In the genomic region with DNA sequence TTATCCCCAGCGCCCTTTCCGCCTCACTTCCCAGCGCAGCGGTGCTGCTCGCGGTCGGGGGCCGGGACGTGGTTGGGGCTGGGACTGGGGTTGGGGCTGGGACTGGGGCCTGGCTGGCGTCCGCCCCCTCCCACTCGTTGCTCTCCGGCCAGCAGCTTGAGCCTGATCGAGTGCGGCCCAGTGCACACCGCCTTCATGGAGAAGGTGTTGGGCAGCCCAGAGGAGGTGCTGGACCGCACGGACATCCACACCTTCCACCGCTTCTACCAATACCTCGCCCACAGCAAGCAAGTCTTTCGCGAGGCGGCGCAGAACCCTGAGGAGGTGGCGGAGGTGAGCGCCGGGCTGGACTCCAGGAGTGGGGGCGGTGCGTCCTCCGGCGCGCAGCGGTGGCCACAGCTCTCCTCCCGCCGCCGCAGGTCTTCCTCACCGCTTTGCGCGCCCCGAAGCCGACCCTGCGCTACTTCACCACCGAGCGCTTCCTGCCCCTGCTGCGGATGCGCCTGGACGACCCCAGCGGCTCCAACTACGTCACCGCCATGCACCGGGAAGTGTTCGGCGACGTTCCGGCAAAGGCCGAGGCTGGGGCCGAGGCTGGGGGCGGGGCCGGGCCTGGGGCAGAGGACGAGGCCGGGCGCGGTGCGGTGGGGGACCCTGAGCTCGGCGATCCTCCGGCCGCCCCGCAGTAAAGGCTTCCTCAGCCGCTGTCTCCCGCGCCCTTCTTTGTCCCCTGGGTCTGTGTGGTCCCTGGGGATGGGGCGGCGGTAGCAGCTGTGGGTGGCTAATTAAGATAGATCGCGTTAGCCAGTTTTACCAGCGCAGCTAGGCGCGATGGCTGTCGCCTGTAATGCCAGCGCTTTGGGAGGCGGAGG, we compare ENCODE assay signal across 1 cellular context.
TF ChIP-seq lines count a peak whose summit lies in the region.

No MANE protein-coding gene starts in this region.

TF ChIP-seq in GM12878, 131 proteins besides CTCF, POLR2A, EP300 and RAD21 (continued from another document and continues in another):
- 0 out of 2 replicates have a peak, but pooled peaks have one; percentile 10 for TF ChIP-seq MLLT1 (IDR thresholded peaks at IDR 0.05)
- TF ChIP-seq, protein P1, sequence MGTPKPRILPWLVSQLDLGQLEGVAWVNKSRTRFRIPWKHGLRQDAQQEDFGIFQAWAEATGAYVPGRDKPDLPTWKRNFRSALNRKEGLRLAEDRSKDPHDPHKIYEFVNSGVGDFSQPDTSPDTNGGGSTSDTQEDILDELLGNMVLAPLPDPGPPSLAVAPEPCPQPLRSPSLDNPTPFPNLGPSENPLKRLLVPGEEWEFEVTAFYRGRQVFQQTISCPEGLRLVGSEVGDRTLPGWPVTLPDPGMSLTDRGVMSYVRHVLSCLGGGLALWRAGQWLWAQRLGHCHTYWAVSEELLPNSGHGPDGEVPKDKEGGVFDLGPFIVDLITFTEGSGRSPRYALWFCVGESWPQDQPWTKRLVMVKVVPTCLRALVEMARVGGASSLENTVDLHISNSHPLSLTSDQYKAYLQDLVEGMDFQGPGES (IDR thresholded peaks at IDR 0.05) = no peak
- TF ChIP-seq CBX3 (IDR thresholded peaks at IDR 0.05; ENCODE audit: borderline replicate concordance, low read depth) = no peak
- no peak for TF ChIP-seq JUNB (IDR thresholded peaks at IDR 0.05)
- no peak for TF ChIP-seq YBX1 (IDR thresholded peaks at IDR 0.05)
- TF ChIP-seq PKNOX1 (IDR thresholded peaks at IDR 0.05) = peak; percentile 26; the same call in 1 of the 2 replicates
- no peak for TF ChIP-seq HDAC2 (IDR thresholded peaks at IDR 0.05)
- TF ChIP-seq, protein P2, sequence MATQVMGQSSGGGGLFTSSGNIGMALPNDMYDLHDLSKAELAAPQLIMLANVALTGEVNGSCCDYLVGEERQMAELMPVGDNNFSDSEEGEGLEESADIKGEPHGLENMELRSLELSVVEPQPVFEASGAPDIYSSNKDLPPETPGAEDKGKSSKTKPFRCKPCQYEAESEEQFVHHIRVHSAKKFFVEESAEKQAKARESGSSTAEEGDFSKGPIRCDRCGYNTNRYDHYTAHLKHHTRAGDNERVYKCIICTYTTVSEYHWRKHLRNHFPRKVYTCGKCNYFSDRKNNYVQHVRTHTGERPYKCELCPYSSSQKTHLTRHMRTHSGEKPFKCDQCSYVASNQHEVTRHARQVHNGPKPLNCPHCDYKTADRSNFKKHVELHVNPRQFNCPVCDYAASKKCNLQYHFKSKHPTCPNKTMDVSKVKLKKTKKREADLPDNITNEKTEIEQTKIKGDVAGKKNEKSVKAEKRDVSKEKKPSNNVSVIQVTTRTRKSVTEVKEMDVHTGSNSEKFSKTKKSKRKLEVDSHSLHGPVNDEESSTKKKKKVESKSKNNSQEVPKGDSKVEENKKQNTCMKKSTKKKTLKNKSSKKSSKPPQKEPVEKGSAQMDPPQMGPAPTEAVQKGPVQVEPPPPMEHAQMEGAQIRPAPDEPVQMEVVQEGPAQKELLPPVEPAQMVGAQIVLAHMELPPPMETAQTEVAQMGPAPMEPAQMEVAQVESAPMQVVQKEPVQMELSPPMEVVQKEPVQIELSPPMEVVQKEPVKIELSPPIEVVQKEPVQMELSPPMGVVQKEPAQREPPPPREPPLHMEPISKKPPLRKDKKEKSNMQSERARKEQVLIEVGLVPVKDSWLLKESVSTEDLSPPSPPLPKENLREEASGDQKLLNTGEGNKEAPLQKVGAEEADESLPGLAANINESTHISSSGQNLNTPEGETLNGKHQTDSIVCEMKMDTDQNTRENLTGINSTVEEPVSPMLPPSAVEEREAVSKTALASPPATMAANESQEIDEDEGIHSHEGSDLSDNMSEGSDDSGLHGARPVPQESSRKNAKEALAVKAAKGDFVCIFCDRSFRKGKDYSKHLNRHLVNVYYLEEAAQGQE (IDR thresholded peaks at IDR 0.05; ENCODE audit: low read depth, low read length) = no peak; the same call in 1 of the 2 replicates
- TF ChIP-seq CEBPZ (IDR thresholded peaks at IDR 0.05; ENCODE audit: low read depth, low read length) = no peak
- peak in 1 of 2 experiments; percentile 40; a peak in 1 of 4 replicates for TF ChIP-seq BHLHE40 (IDR thresholded peaks at IDR 0.05; ENCODE audit: borderline replicate concordance in 1 of 2, low read depth in 2 of 2, low read length in 1 of 2)
- peak; percentile 47 for TF ChIP-seq E4F1 (IDR thresholded peaks at IDR 0.05; ENCODE audit: borderline replicate concordance, partially characterized antibody)
- TF ChIP-seq HSF1 (IDR thresholded peaks at IDR 0.05; ENCODE audit: low read depth, low read length) = no peak
- TF ChIP-seq ETV6 (conservative IDR thresholded peaks at IDR 0.05 in 1 of 2, IDR thresholded peaks at IDR 0.05 in 1 of 2; ENCODE audit: borderline replicate concordance in 1 of 2, low read depth in 1 of 2) = no peak
- TF ChIP-seq PML (IDR thresholded peaks at IDR 0.05; ENCODE audit: low read length) = no peak
- TF ChIP-seq ATF7 (IDR thresholded peaks at IDR 0.05; ENCODE audit: low read depth) = peak; percentile 79
- TF ChIP-seq ZNF622 (IDR thresholded peaks at IDR 0.05) = no peak
- TF ChIP-seq POLR2AphosphoS5 (IDR thresholded peaks at IDR 0.05; ENCODE audit: low read length) = peak; percentile 79
- TF ChIP-seq IRF4 (IDR thresholded peaks at IDR 0.05; ENCODE audit: low read depth, low read length) = no peak
- no peak for TF ChIP-seq BRCA1 (IDR thresholded peaks at IDR 0.05; ENCODE audit: low read depth, low read length)
- TF ChIP-seq SKIL (IDR thresholded peaks at IDR 0.05; ENCODE audit: low read depth, poor library complexity, severe bottlenecking) = no peak
- TF ChIP-seq FOXM1 (IDR thresholded peaks at IDR 0.05; ENCODE audit: low read depth, low read length) = no peak
- peak; percentile 33; the same call in 1 of the 2 replicates for TF ChIP-seq ELK1 (IDR thresholded peaks at IDR 0.05; ENCODE audit: low read depth, low read length)
- TF ChIP-seq PAX8 (IDR thresholded peaks at IDR 0.05) = no peak
- no peak for TF ChIP-seq FOS (IDR thresholded peaks at IDR 0.05; ENCODE audit: borderline replicate concordance, extremely low read depth, insufficient read length)
- peak; percentile 99 for TF ChIP-seq MEF2B (IDR thresholded peaks at IDR 0.05; ENCODE audit: partially characterized antibody, poor library complexity, severe bottlenecking)
- TF ChIP-seq PAX5 (IDR thresholded peaks at IDR 0.05; ENCODE audit: borderline replicate concordance, low read depth, low read length) = peak; percentile 78; the same call in 1 of the 2 replicates
- no peak for TF ChIP-seq NFXL1 (IDR thresholded peaks at IDR 0.05; ENCODE audit: borderline replicate concordance)
- peak; percentile 6 for TF ChIP-seq RUNX3 (IDR thresholded peaks at IDR 0.05; ENCODE audit: low read length)
- no peak for TF ChIP-seq HDAC6 (IDR thresholded peaks at IDR 0.05; ENCODE audit: unreplicated experiment)
- TF ChIP-seq KLF5 (IDR thresholded peaks at IDR 0.05; ENCODE audit: partially characterized antibody) = peak; percentile 59
- peak; percentile 22; the same call in 1 of the 2 replicates for TF ChIP-seq TAF1 (IDR thresholded peaks at IDR 0.05; ENCODE audit: borderline replicate concordance, low read depth, low read length)
- peak; percentile 77; the same call in 1 of the 2 replicates for TF ChIP-seq HDGF (IDR thresholded peaks at IDR 0.05)
- TF ChIP-seq TARDBP (IDR thresholded peaks at IDR 0.05; ENCODE audit: borderline replicate concordance) = no peak
- TF ChIP-seq SMAD5 (IDR thresholded peaks at IDR 0.05; ENCODE audit: low read depth) = peak; percentile 32; the same call in 1 of the 2 replicates
- TF ChIP-seq SMAD1 (IDR thresholded peaks at IDR 0.05; ENCODE audit: low read depth, partially characterized antibody) = no peak
